In genomic region chr3:22836131-22836530, GRCh38 we compare ENCODE assay signal across 25 cellular contexts.
A peak's percentile ranks its signal among the peaks of the same experiment; 100 is the strongest.
DNase-seq lines count a peak whose midpoint lies in the region; ATAC-seq and TF ChIP-seq lines count a peak whose summit lies in the region.
"Had no signal": no experiment of that assay in that cellular context is flagged by ENCODE, and none has a peak within 500 bp of the region (broad histone marks: within the 10 kb centered on the region; RNA-seq: fewer than 3 reads in every experiment).

No MANE protein-coding gene starts in this region.

- H3K56ac ChIP-seq in mesendoderm (ENCODE audit: low read length), result peak overlapping the region; percentile 77

- no peak overlapping the region for H2BK15ac ChIP-seq in mesendoderm (replicated peaks; ENCODE audit: low read depth)

- no peak overlapping the region for H2AFZ ChIP-seq in Karpas-422 (ENCODE audit: low read length)

- CTCF ChIA-PET in activated CD4-positive, alpha-beta T cell treated with anti-CD3 and anti-CD28 coated beads, Interleukin-2, amount 10 ng/mL, durations not matched to agents 7 days and 5 days (lab: Charles Lee), result no interaction called here

- peaks cover 46% of the 10 kb centered on the region for H3K4me1 Mint-ChIP-seq in endodermal cell
- H3K4me1 Mint-ChIP-seq in activated CD4-positive, alpha-beta T cell treated with anti-CD3 and anti-CD28 coated beads, Interleukin-2, amount 10 ng/mL, durations not matched to agents 7 days and 5 days, result no peaks in the 10 kb centered on the region
- H3K4me1 Mint-ChIP-seq: B cell had no signal

- no peaks in the 10 kb centered on the region for H3K27me3 Mint-ChIP-seq in endodermal cell (ENCODE audit: insufficient read depth)
- no peaks in the 10 kb centered on the region for H3K27me3 Mint-ChIP-seq in activated CD4-positive, alpha-beta T cell treated with anti-CD3 and anti-CD28 coated beads, Interleukin-2, amount 10 ng/mL, durations not matched to agents 7 days and 5 days
- H3K27me3 Mint-ChIP-seq: B cell had no signal

- H3K27ac ChIP-seq in endodermal cell (ENCODE audit: low read depth, low read length), result no peak overlapping the region
- peak overlapping the region; percentile 84 for H3K27ac ChIP-seq in mesendoderm (ENCODE audit: low read depth, low read length)
- H3K27ac ChIP-seq in upper lobe of left lung, result no peak overlapping the region
- H3K27ac ChIP-seq in Karpas-422 (ENCODE audit: low read length), result no peak overlapping the region
- H3K27ac ChIP-seq: 22Rv1, HL-60 had no signal

- peak overlapping the region; percentile 84 for H3K27ac Mint-ChIP-seq in endodermal cell
- no peak overlapping the region for H3K27ac Mint-ChIP-seq in activated CD4-positive, alpha-beta T cell treated with anti-CD3 and anti-CD28 coated beads, Interleukin-2, amount 10 ng/mL, durations not matched to agents 7 days and 5 days
- H3K27ac Mint-ChIP-seq: B cell, HFFc6 had no signal

- H3K27me3 ChIP-seq in endodermal cell (ENCODE audit: control insufficient read depth, insufficient read depth, low read length, poor library complexity, severe bottlenecking) (no peaks in the 10 kb centered on the region), mesendoderm (ENCODE audit: insufficient read depth, low read length, poor library complexity) (no peaks in the 10 kb centered on the region), upper lobe of left lung (no peaks in the 10 kb centered on the region), Karpas-422 (ENCODE audit: low read length) (no peaks in the 10 kb centered on the region)

- peak overlapping the region; percentile 81 for H4K8ac ChIP-seq in mesendoderm (ENCODE audit: low read depth, low read length)

- peak; percentile 68 to 91 for ATAC-seq in upper lobe of left lung (ENCODE audit: low FRiP score in 2 of 2)
- no peak for ATAC-seq in GM21528 (IDR thresholded peaks at IDR 0.05; ENCODE audit: low FRiP score, unreplicated experiment)
- ATAC-seq: GM12878 had no signal

- TF ChIP-seq CTCF in endodermal cell (conservative IDR thresholded peaks at IDR 0.05) (no peak), upper lobe of left lung (IDR thresholded peaks at IDR 0.05) (no peak)

- H2AK5ac ChIP-seq in mesendoderm (ENCODE audit: low read length), result no peak overlapping the region

- peak overlapping the region; percentile 97 for H3K18ac ChIP-seq in mesendoderm (ENCODE audit: low read length)

- H2BK5ac ChIP-seq in mesendoderm (ENCODE audit: low read length), result peak overlapping the region; percentile 83

- H3K9ac ChIP-seq in endodermal cell (ENCODE audit: extremely low read depth, low read length, poor library complexity, severe bottlenecking) (no peak overlapping the region), mesendoderm (ENCODE audit: low read length) (peak overlapping the region; percentile 28), Karpas-422 (ENCODE audit: low read length) (no peak overlapping the region)

- POLR2A ChIA-PET in activated CD4-positive, alpha-beta T cell treated with anti-CD3 and anti-CD28 coated beads, Interleukin-2, amount 10 ng/mL, durations not matched to agents 7 days and 5 days (lab: Charles Lee), result no interaction called here

- H2BK120ac ChIP-seq in mesendoderm (ENCODE audit: low read depth, low read length), result peak overlapping the region; percentile 92

- H4K20me1 ChIP-seq in Karpas-422 (ENCODE audit: insufficient read depth, low read depth, low read length), result no peaks in the 10 kb centered on the region

- H3K4me2 ChIP-seq in mesendoderm (ENCODE audit: low read length) (no peak overlapping the region), Karpas-422 (ENCODE audit: low read depth, low read length, poor library complexity, severe bottlenecking) (no peak overlapping the region)

- 64% methylated on average over 1 of the region's 1 CpG; no CpG with 5 or more reads in 1 of the 2 experiments for WGBS in endodermal cell (ENCODE audit: insufficient coverage in 1 of 2, insufficient read length in 1 of 2), 2 experiments
- WGBS in mesendoderm (ENCODE audit: extremely low coverage, insufficient coverage, low lambda C conversion rate), result no CpG with 5 or more reads among the region's 1 CpG
- 31 to 58% methylated on average over 1 of the region's 1 CpG for WGBS in upper lobe of left lung, 2 donors

- no peak for TF ChIP-seq POLR2A in upper lobe of left lung (IDR thresholded peaks at IDR 0.05)

- H3K9me3 ChIP-seq in endodermal cell (ENCODE audit: control insufficient read depth, low read length), result peaks cover 9% of the 10 kb centered on the region
- no peaks in the 10 kb centered on the region for H3K9me3 ChIP-seq in upper lobe of left lung
- peaks cover 6% of the 10 kb centered on the region; the same call in 1 of the 2 replicates for H3K9me3 ChIP-seq in Karpas-422 (ENCODE audit: low read length)
- H3K9me3 ChIP-seq: Caco-2 had no signal

- H3K4me3 Mint-ChIP-seq in endodermal cell, result no peak overlapping the region
- no peak overlapping the region for H3K4me3 Mint-ChIP-seq in activated CD4-positive, alpha-beta T cell treated with anti-CD3 and anti-CD28 coated beads, Interleukin-2, amount 10 ng/mL, durations not matched to agents 7 days and 5 days
- H3K4me3 Mint-ChIP-seq: B cell, HFFc6 had no signal

- H3K4ac ChIP-seq in mesendoderm (ENCODE audit: low read depth, low read length), result peak overlapping the region; percentile 43

- H3K9me3 Mint-ChIP-seq in endodermal cell, result peaks cover 4% of the 10 kb centered on the region
- no peaks in the 10 kb centered on the region for H3K9me3 Mint-ChIP-seq in activated CD4-positive, alpha-beta T cell treated with anti-CD3 and anti-CD28 coated beads, Interleukin-2, amount 10 ng/mL, durations not matched to agents 7 days and 5 days

- H3K79me1 ChIP-seq in mesendoderm (ENCODE audit: low read length), result no peaks in the 10 kb centered on the region

- no peaks in the 10 kb centered on the region for H3K79me2 ChIP-seq in mesendoderm (ENCODE audit: control insufficient read depth, insufficient read depth, low read length)
- H3K79me2 ChIP-seq in Karpas-422 (ENCODE audit: low read length), result no peaks in the 10 kb centered on the region

- H3K4me1 ChIP-seq in endodermal cell (ENCODE audit: control insufficient read depth, insufficient read depth, low read length) (peaks cover 34% of the 10 kb centered on the region), mesendoderm (ENCODE audit: control insufficient read depth, low read depth, low read length) (peaks cover 10% of the 10 kb centered on the region), upper lobe of left lung (peaks cover 6 to 21% (median 10%) of the 10 kb centered on the region in 4 donors), Karpas-422 (ENCODE audit: low read length) (no peaks in the 10 kb centered on the region)
- H3K4me1 ChIP-seq: Caco-2 had no signal

- H3K4me3 ChIP-seq in endodermal cell (ENCODE audit: low read length), result peak overlapping the region; percentile 55
- H3K4me3 ChIP-seq in mesendoderm (ENCODE audit: low read length), result no peak overlapping the region
- no peak overlapping the region for H3K4me3 ChIP-seq in upper lobe of left lung
- H3K4me3 ChIP-seq in Karpas-422 (ENCODE audit: low read length), result no peak overlapping the region
- H3K4me3 ChIP-seq: GM12878, SK-N-MC had no signal

- no peaks in the 10 kb centered on the region for H3K9me2 ChIP-seq in Karpas-422 (replicated peaks; ENCODE audit: insufficient read depth, low read length)

- peak in 1 of 4 donors; percentile 18 for TF ChIP-seq EP300 in upper lobe of left lung (IDR thresholded peaks at IDR 0.05)

- no peak overlapping the region for H3K23ac ChIP-seq in mesendoderm (ENCODE audit: low read length)

- DNase-seq in DMS53 (lab: John Stamatoyannopoulos, UW), result peak; percentile 48
- DNase-seq in DMS53 treated with DMSO at 0.1 percent for 48 hours (lab: John Stamatoyannopoulos, UW; ENCODE audit: unreplicated experiment), result no peak
- DNase-seq in endodermal cell, result no peak
- peak; percentile 67 for DNase-seq in mesendoderm
- peak in 1 of 2 donors; percentile 60 for DNase-seq in upper lobe of left lung
- no peak for DNase-seq in activated CD4-positive, alpha-beta T cell treated with anti-CD3 and anti-CD28 coated beads, Interleukin-2, amount 10 ng/mL, durations not matched to agents 7 days and 5 days
- no peak for DNase-seq in Karpas-422
- DNase-seq: Caco-2, DMS153, EL, H7, HFFc6, NCI-H1048, NCI-H146, NCI-H2227 treated with DMSO at 0.1 percent for 48 hours, NCI-H524, NCI-H82, OCI-M1, SHP77 had no signal

- H4K5ac ChIP-seq in mesendoderm (ENCODE audit: low read length), result peak overlapping the region; percentile 24

- no peaks in the 10 kb centered on the region for H3K36me3 ChIP-seq in endodermal cell (ENCODE audit: control insufficient read depth, insufficient read depth, low read length)
- H3K36me3 ChIP-seq in mesendoderm (ENCODE audit: control insufficient read depth, insufficient read depth, low read length), result no peaks in the 10 kb centered on the region
- H3K36me3 ChIP-seq in upper lobe of left lung, result no peaks in the 10 kb centered on the region
- H3K36me3 ChIP-seq in Karpas-422 (ENCODE audit: insufficient read depth, low read length), result no peaks in the 10 kb centered on the region

- peaks cover 1% of the 10 kb centered on the region for H3K36me3 Mint-ChIP-seq in endodermal cell (ENCODE audit: low read depth)
- H3K36me3 Mint-ChIP-seq in activated CD4-positive, alpha-beta T cell treated with anti-CD3 and anti-CD28 coated beads, Interleukin-2, amount 10 ng/mL, durations not matched to agents 7 days and 5 days (ENCODE audit: low read depth), result no peaks in the 10 kb centered on the region

Comparison
In these comparisons a context has a peak if more than half of its experiments do, and no peak if none do; other contexts are left out.
1. DNase-seq: peak in DMS53 (single experiment) and mesendoderm (single experiment); none in DMS53 treated with DMSO at 0.1 percent for 48 hours (single experiment), endodermal cell (single experiment), activated CD4-positive, alpha-beta T cell treated with anti-CD3 and anti-CD28 coated beads, Interleukin-2, amount 10 ng/mL, durations not matched to agents 7 days and 5 days (single experiment) and Karpas-422 (single experiment).